Comparison of ENCODE assay signal across 8 cellular contexts in the genomic region with DNA sequence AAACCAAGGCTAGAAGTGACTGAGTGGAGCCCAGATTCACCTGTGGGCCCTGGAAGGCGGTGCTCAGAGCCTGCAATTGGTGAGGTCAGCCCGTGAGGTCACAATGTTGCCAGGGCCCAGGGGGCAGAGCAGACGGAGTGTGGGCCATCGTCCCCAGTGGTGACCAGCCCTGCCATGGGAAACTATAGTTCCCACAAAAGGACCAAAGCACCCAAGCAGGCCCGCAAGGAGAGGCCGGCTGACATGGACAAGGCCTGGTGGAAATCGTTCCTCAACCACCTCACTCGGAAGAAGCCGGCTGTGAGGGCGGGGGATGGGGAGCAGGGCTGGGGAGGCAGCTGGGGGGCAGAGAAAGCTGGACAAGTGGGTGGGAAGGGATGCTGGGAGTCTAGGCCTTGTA. TPM values are rescaled to one million over a fixed set of nuclear protein-coding genes. Genes with fewer than 3 reads are reported as not detected.
A peak's percentile ranks its signal among the peaks of the same experiment; 100 is the strongest.
DNase-seq lines count a peak whose midpoint lies in the region; ATAC-seq and TF ChIP-seq lines count a peak whose summit lies in the region.

A gene (plus strand): TSS at position 156 of the 400 bp plus-strand sequence. CDS start 19 bp downstream, at position 175.

- H3K4me3 ChIP-seq in GM12865 (ENCODE audit: low read depth, low read length) (peak within 1 kb of the TSS; percentile 78), WERI-Rb-1 (ENCODE audit: low read depth, low read length) (peak within 1 kb of the TSS; percentile 71), foreskin fibroblast (ENCODE audit: low read depth in 1 of 2, low read length in 2 of 2) (peak within 1 kb of the TSS; percentile 74 to 77), sigmoid colon (peak within 1 kb of the TSS; percentile 60 to 77 (median 74))

- H3K9me3 ChIP-seq in WERI-Rb-1 (ENCODE audit: severe bottlenecking) (no peaks in the 10 kb centered on the region), sigmoid colon (no peaks in the 10 kb centered on the region)

- H3K4me1 ChIP-seq in sigmoid colon, result peaks cover 0 to 37% (median 28%) of the 10 kb centered on the region in 4 donors

- ATAC-seq in GM21717 (IDR thresholded peaks at IDR 0.05; ENCODE audit: unreplicated experiment), result no peak

- H3K27me3 ChIP-seq in WERI-Rb-1 (ENCODE audit: insufficient read depth, low read depth, severe bottlenecking), result no peaks in the 10 kb centered on the region
- H3K27me3 ChIP-seq in sigmoid colon, result no peaks in the 10 kb centered on the region

- no peak for TF ChIP-seq CTCF in GM12865 (IDR thresholded peaks at IDR 0.05; ENCODE audit: insufficient read depth, low read depth, low read length, missing control alignments)
- no peak for TF ChIP-seq CTCF in WERI-Rb-1 (IDR thresholded peaks at IDR 0.05; ENCODE audit: low read depth, low read length)
- no peak for TF ChIP-seq CTCF in foreskin fibroblast (IDR thresholded peaks at IDR 0.05; ENCODE audit: low read depth, low read length)
- TF ChIP-seq CTCF in sigmoid colon (IDR thresholded peaks at IDR 0.05), result no peak

- DNase-seq in GM12865 (ENCODE audit: low read depth) (no peak), WERI-Rb-1 (no peak), foreskin fibroblast (no peak), sigmoid colon (no peak), Kasumi-1 (lab: John Stamatoyannopoulos, UW) (no peak), NCI-H146 treated with DMSO at 0.1 percent for 48 hours (lab: John Stamatoyannopoulos, UW; ENCODE audit: unreplicated experiment) (no peak), NCI-H524 (lab: John Stamatoyannopoulos, UW) (no peak)

- peaks cover 22% of the 10 kb centered on the region for H3K36me3 ChIP-seq in WERI-Rb-1
- H3K36me3 ChIP-seq in sigmoid colon, result peaks cover 17 to 33% (median 25%) of the 10 kb centered on the region in 4 donors

- intact Hi-C loops in sigmoid colon (cut with DNase I), result loop anchor here (5.0 kb wide), 1 partner anchor 220 kb away; a partner anchor contains a TSS

- TF ChIP-seq POLR2A in sigmoid colon (IDR thresholded peaks at IDR 0.05), result no peak

- TF ChIP-seq EP300 in sigmoid colon (IDR thresholded peaks at IDR 0.05), result no peak

- WGBS in sigmoid colon, 2 donors, result 94 to 95% methylated on average over 10 of the region's 10 CpGs

- H3K27ac ChIP-seq in WERI-Rb-1 (peak within 1 kb of the TSS; percentile 74), sigmoid colon (peak within 1 kb of the TSS; percentile 91 to 94 (median 94))

RNA-seq across cellular contexts. Expression of the gene that starts here (rescaled TPM):
- total RNA-seq in sigmoid colon, result under 1 TPM in 1 of 4 donors, not detected in 3; 0.66 TPM
- under 1 TPM in 1 of 3 donors, not detected in 2; 0.12 TPM for polyA plus RNA-seq in sigmoid colon
